ENCODE assay signal across 1 cellular context in the genomic region with DNA sequence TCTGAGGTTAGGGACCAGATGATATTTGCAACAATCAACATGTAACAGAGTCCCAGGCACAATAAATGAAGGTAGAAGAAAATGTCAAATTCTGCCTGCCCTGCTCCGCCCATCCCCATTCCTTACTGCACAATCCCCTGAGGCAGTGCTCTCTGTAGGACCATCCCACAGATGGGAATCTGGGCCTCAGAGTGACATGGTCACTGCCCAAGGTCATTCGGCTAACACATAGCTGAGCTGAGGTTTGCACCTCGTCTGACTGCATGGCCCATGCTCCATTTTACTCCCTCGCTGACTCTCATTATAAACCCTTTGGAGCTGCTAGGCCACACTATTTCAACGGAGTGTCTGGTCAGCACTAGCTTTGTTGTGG.
TF ChIP-seq lines count a peak whose summit lies in the region.

No MANE protein-coding gene starts in this region.

TF ChIP-seq in K562, 482 proteins besides CTCF, POLR2A, EP300 and RAD21:
- no peak for TF ChIP-seq MAZ (CRISPR knock-in tag; conservative IDR thresholded peaks at IDR 0.05 in 1 of 2, IDR thresholded peaks at IDR 0.05 in 1 of 2)
- TF ChIP-seq L3MBTL2 (IDR thresholded peaks at IDR 0.05) = peak; percentile 10; the same call in 1 of the 2 replicates
